Comparison of ENCODE assay signal across 1 cellular context in the genomic region with DNA sequence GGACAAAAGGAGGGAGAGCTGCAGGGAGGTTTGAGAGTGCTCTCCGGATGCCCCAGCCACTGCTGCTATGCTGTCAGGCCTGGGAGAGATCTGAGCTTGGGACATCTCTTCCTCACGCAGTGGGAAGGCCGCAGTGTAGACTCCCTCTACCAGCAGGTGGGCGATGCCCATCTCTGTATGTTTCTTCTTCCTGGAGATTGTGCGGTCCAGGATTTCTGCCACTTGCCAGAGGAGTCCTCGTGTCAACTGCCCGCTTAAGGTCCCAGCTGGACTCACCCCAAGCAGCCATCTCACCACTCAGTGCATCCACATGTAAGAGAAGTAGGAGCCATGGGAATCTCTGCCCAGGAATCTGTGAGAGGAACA.
TF ChIP-seq lines count a peak whose summit lies in the region.

No MANE protein-coding gene starts in this region.

TF ChIP-seq in IMR-90, 13 proteins besides CTCF, POLR2A, EP300 and RAD21:
- no peak for TF ChIP-seq NFE2L2 (IDR thresholded peaks at IDR 0.05; ENCODE audit: low read depth, low read length)
- TF ChIP-seq CHD1 (IDR thresholded peaks at IDR 0.05; ENCODE audit: low read depth, low read length): no peak
- no peak for TF ChIP-seq CEBPB (IDR thresholded peaks at IDR 0.05; ENCODE audit: low read depth, low read length)
- no peak for TF ChIP-seq RCOR1 (IDR thresholded peaks at IDR 0.05; ENCODE audit: insufficient replicate concordance, low read length)
- no peak for TF ChIP-seq MAZ (IDR thresholded peaks at IDR 0.05; ENCODE audit: borderline replicate concordance, low read depth, low read length)
- no peak for TF ChIP-seq MXI1 (IDR thresholded peaks at IDR 0.05; ENCODE audit: borderline replicate concordance, low read depth, low read length)
- no peak for TF ChIP-seq FOS (IDR thresholded peaks at IDR 0.05; ENCODE audit: low read depth, low read length)
- TF ChIP-seq, protein P1, sequence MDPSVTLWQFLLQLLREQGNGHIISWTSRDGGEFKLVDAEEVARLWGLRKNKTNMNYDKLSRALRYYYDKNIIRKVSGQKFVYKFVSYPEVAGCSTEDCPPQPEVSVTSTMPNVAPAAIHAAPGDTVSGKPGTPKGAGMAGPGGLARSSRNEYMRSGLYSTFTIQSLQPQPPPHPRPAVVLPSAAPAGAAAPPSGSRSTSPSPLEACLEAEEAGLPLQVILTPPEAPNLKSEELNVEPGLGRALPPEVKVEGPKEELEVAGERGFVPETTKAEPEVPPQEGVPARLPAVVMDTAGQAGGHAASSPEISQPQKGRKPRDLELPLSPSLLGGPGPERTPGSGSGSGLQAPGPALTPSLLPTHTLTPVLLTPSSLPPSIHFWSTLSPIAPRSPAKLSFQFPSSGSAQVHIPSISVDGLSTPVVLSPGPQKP (IDR thresholded peaks at IDR 0.05; ENCODE audit: borderline replicate concordance, low read depth, low read length): no peak
- no peak for TF ChIP-seq SMC3 (IDR thresholded peaks at IDR 0.05; ENCODE audit: low read depth, low read length)
- no peak for TF ChIP-seq MAFK (IDR thresholded peaks at IDR 0.05; ENCODE audit: low read depth, low read length)
- TF ChIP-seq, protein P2, sequence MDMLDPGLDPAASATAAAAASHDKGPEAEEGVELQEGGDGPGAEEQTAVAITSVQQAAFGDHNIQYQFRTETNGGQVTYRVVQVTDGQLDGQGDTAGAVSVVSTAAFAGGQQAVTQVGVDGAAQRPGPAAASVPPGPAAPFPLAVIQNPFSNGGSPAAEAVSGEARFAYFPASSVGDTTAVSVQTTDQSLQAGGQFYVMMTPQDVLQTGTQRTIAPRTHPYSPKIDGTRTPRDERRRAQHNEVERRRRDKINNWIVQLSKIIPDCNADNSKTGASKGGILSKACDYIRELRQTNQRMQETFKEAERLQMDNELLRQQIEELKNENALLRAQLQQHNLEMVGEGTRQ (IDR thresholded peaks at IDR 0.05; ENCODE audit: low read depth, low read length): no peak
- TF ChIP-seq BHLHE40 (IDR thresholded peaks at IDR 0.05; ENCODE audit: low read depth, low read length): no peak
- TF ChIP-seq RFX5 (IDR thresholded peaks at IDR 0.05; ENCODE audit: low read depth, low read length): no peak
